In genomic region chr7:155461631-155462030, GRCh38 we compare ENCODE assay signal across 1 cellular context.
TF ChIP-seq lines count a peak whose summit lies in the region.

No MANE protein-coding gene starts in this region.

TF ChIP-seq in H1, 55 proteins besides CTCF, POLR2A, EP300 and RAD21:
- TF ChIP-seq POU5F1 (IDR thresholded peaks at IDR 0.05; ENCODE audit: low read depth, low read length) (no peak), ATF2 (IDR thresholded peaks at IDR 0.05; ENCODE audit: low read length) (no peak), CTBP2 (IDR thresholded peaks at IDR 0.05; ENCODE audit: borderline replicate concordance, insufficient read depth, insufficient read length, low read length) (no peak)
TF ChIP-seq in H1: peak in this region for 0.
